ENCODE assay signal across 8 cellular contexts in the genomic region with DNA sequence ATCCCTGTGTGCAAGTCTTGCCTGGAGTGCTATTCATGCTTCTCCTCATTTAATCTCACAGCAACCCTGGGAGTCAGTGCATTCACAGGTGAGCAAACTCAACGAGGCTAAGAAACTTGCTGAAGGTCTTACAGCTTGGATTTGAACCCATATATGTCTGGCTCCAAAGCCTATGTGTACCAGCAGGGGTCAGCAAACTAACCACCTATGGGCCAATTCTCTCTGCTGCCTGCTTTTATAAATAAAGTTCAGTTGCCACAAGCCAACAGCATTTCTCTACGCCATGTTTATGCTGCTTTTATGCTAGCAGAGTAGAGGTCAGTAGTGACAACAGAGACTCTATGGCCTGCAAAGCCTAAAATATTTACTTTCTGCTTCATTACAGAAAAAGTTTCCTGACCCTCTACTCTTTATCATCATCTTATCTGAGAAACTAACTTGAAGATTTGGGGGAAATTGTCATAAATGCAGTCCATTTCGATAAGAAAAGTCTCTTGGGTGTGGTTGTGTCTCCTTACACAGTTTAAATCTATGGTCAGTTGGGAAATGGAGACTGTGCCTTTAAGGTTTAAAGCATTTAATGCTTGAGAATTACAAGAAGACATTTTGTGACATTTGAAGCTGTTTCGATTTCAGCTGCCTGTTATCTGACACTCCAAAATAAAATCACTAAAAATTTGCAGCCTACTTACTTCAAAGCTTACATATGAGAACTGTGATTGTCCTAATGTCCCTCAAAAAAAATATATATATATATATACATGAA.
DNase-seq lines count a peak whose midpoint lies in the region; ATAC-seq and TF ChIP-seq lines count a peak whose summit lies in the region.

No MANE protein-coding gene starts in this region.

- no peaks in the 10 kb centered on the region for H3K36me3 ChIP-seq in SK-N-SH (replicated peaks in 1 of 2; ENCODE audit: control insufficient read depth in 1 of 2, insufficient read depth in 2 of 2, low read length in 1 of 2)
- no peaks in the 10 kb centered on the region for H3K36me3 ChIP-seq in hepatocyte (replicated peaks; ENCODE audit: insufficient read depth, low read depth)

- WGBS in SK-N-SH (ENCODE audit: low lambda C conversion rate): 41% methylated on average over 4 of the region's 4 CpGs
- 57% methylated on average over 4 of the region's 4 CpGs for WGBS in hepatocyte (ENCODE audit: low lambda C conversion rate, missing lambda C conversion rate)

- H3K9me3 ChIP-seq in SK-N-SH (no peaks in the 10 kb centered on the region), hepatocyte (ENCODE audit: low read depth) (no peaks in the 10 kb centered on the region)

- H3K79me2 ChIP-seq in SK-N-SH (ENCODE audit: insufficient read depth) (no peaks in the 10 kb centered on the region), hepatocyte (no peaks in the 10 kb centered on the region)

- no peaks in the 10 kb centered on the region for H3K9me2 ChIP-seq in SK-N-SH
- H3K9me2 ChIP-seq in hepatocyte (replicated peaks; ENCODE audit: insufficient read depth): no peaks in the 10 kb centered on the region

- DNase-seq in AG20443 (ENCODE audit: low spot score) (peak; percentile 25), SK-N-SH (peak; percentile 24), hepatocyte (ENCODE audit: low spot score) (peak; percentile 19), superior temporal gyrus (ENCODE audit: extremely low spot score) (no peak), NCI-H1092 treated with DMSO at 0.1 percent for 48 hours (lab: John Stamatoyannopoulos, UW) (no peak), omental fat pad (ENCODE audit: low spot score) (no peak)

- H3K27me3 ChIP-seq in SK-N-SH (ENCODE audit: insufficient read depth): no peaks in the 10 kb centered on the region
- H3K27me3 ChIP-seq in hepatocyte: no peaks in the 10 kb centered on the region

- CTCF ChIA-PET in SK-N-SH (lab: Yijun Ruan, JAX): interaction anchor here (0.6 to 2.1 kb wide), 14 partner anchors 9 to 354 kb away, joined by 3 to 14 read pairs (median 3); no protein-coding TSS in a partner anchor

- TF ChIP-seq CTCF in SK-N-SH (IDR thresholded peaks at IDR 0.05) (peak; percentile 59), hepatocyte (IDR thresholded peaks at IDR 0.05; ENCODE audit: poor library complexity) (peak; percentile 29), omental fat pad (IDR thresholded peaks at IDR 0.05) (peak in 1 of 3 donors; percentile 28)

- TF ChIP-seq RAD21 in SK-N-SH (IDR thresholded peaks at IDR 0.05; ENCODE audit: low read length): peak; percentile 56

- H4K20me1 ChIP-seq in SK-N-SH (ENCODE audit: insufficient read depth) (no peaks in the 10 kb centered on the region), hepatocyte (ENCODE audit: insufficient read depth, poor library complexity, severe bottlenecking) (no peaks in the 10 kb centered on the region)

- ATAC-seq in GM18499 (IDR thresholded peaks at IDR 0.05; ENCODE audit: insufficient read depth, unreplicated experiment) (peak; percentile 60), HG03060 (IDR thresholded peaks at IDR 0.05; ENCODE audit: low read depth, unreplicated experiment) (peak; percentile 62), omental fat pad (ENCODE audit: low FRiP score) (no peak)

- H3K27ac ChIP-seq in SK-N-SH (ENCODE audit: low read depth in 2 of 2, low read length in 1 of 2) (no peak overlapping the region), hepatocyte (no peak overlapping the region)

- H3K9ac ChIP-seq in SK-N-SH: no peak overlapping the region

- H3F3A ChIP-seq in SK-N-SH (replicated peaks; ENCODE audit: insufficient read depth): no peaks in the 10 kb centered on the region

- H3K4me2 ChIP-seq in SK-N-SH (no peak overlapping the region), hepatocyte (no peak overlapping the region)

- no peak overlapping the region; a peak in 1 of 4 replicates for H3K4me3 ChIP-seq in SK-N-SH (ENCODE audit: low read depth in 2 of 2, low read length in 1 of 2)
- no peak overlapping the region for H3K4me3 ChIP-seq in hepatocyte

- no peaks in the 10 kb centered on the region for H3K4me1 ChIP-seq in SK-N-SH (ENCODE audit: control insufficient read depth in 1 of 2, insufficient read depth in 2 of 2, low read depth in 1 of 2, low read length in 1 of 2)
- H3K4me1 ChIP-seq in hepatocyte (ENCODE audit: insufficient read depth): peaks cover 4% of the 10 kb centered on the region

- H2AFZ ChIP-seq in SK-N-SH (ENCODE audit: low read depth): peak overlapping the region; percentile 77
- H2AFZ ChIP-seq in hepatocyte: no peak overlapping the region

- no peak for TF ChIP-seq EP300 in SK-N-SH (IDR thresholded peaks at IDR 0.05; ENCODE audit: borderline replicate concordance in 1 of 2, low read depth in 1 of 2, low read length in 1 of 2)

- POLR2A ChIA-PET in SK-N-SH (lab: Yijun Ruan, JAX): no interaction called here

TF ChIP-seq in SK-N-SH, 30 proteins besides CTCF, POLR2A, EP300 and RAD21:
- TF ChIP-seq TEAD4 (IDR thresholded peaks at IDR 0.05; ENCODE audit: borderline replicate concordance, insufficient read depth): no peak
- TF ChIP-seq RCOR1 (IDR thresholded peaks at IDR 0.05; ENCODE audit: low read length): no peak
- TF ChIP-seq PBX3 (IDR thresholded peaks at IDR 0.05): no peak
- no peak for TF ChIP-seq REST (IDR thresholded peaks at IDR 0.05; ENCODE audit: low read depth, low read length)
- no peak for TF ChIP-seq FOSL2 (IDR thresholded peaks at IDR 0.05; ENCODE audit: borderline replicate concordance, low read depth)
- no peak for TF ChIP-seq USF2 (IDR thresholded peaks at IDR 0.05; ENCODE audit: borderline replicate concordance, low read depth, low read length)
- no peak for TF ChIP-seq MEF2A (IDR thresholded peaks at IDR 0.05; ENCODE audit: borderline replicate concordance, low read depth)
- peak; percentile 48 for TF ChIP-seq SMC3 (IDR thresholded peaks at IDR 0.05; ENCODE audit: low read depth, low read length)
- 0 out of 2 replicates have a peak, but pooled peaks have one; percentile 22 for TF ChIP-seq MAX (IDR thresholded peaks at IDR 0.05; ENCODE audit: low read depth)
- no peak for TF ChIP-seq GABPA (IDR thresholded peaks at IDR 0.05; ENCODE audit: low read depth)
- TF ChIP-seq CHD2 (IDR thresholded peaks at IDR 0.05; ENCODE audit: low read length, partially characterized antibody): no peak
- no peak for TF ChIP-seq TAF1 (IDR thresholded peaks at IDR 0.05; ENCODE audit: borderline replicate concordance, low read depth, low read length)

Comparison
In these comparisons a context has a peak if more than half of its experiments do, and no peak if none do; other contexts are left out.
1. DNase-seq: peak in AG20443 (single experiment), SK-N-SH (single experiment) and hepatocyte (single experiment); none in superior temporal gyrus (single experiment), NCI-H1092 treated with DMSO at 0.1 percent for 48 hours (single experiment) and omental fat pad (single experiment).